Comparison of ENCODE assay signal across 27 cellular contexts in genomic region chr13:66117573-66117972, GRCh38.
"Had no signal": no experiment of that assay in that cellular context is flagged by ENCODE, and none has a peak within 500 bp of the region (broad histone marks: within the 10 kb centered on the region; RNA-seq: fewer than 3 reads in every experiment).

No MANE protein-coding gene starts in this region.

- H3K9me3 ChIP-seq: ascending aorta, breast epithelium had no signal

- ATAC-seq: activated CD4-positive, alpha-beta T cell treated with anti-CD3 and anti-CD28 coated beads for 36 hours; activated CD8-positive, alpha-beta memory T cell treated with anti-CD3 and anti-CD28 coated beads, Interleukin-2, amount 10 ng/mL, durations not matched to agents 7 days and 5 days; activated CD8-positive, alpha-beta T cell treated with anti-CD3 and anti-CD28 coated beads, Interleukin-2, amount 10 ng/mL, durations not matched to agents 7 days and 5 days; activated naive CD4-positive, alpha-beta T cell treated with anti-CD3 and anti-CD28 coated beads, Interleukin-2, amount 50 U/mL, for 72 hours; esophagus mucosa; T-helper 17 cell had no signal

- DNase-seq: activated CD4-positive, alpha-beta memory T cell treated with anti-CD3 and anti-CD28 coated beads for 36 hours; activated CD4-positive, alpha-beta T cell treated with anti-CD3 and anti-CD28 coated beads for 36 hours; activated CD4-positive, alpha-beta T cell treated with anti-CD3 and anti-CD28 coated beads, Interleukin-2, amount 10 ng/mL, durations not matched to agents 24 days and 14 days; activated CD4-positive, CD25-positive, alpha-beta regulatory T cell; activated CD4-positive, CD25-positive, alpha-beta regulatory T cell treated with anti-CD3 and anti-CD28 coated beads, Interleukin-2, amount 50 U/mL, for 72 hours; activated CD8-positive, alpha-beta memory T cell treated with anti-CD3 and anti-CD28 coated beads, Interleukin-2, amount 10 ng/mL, durations not matched to agents 7 days and 5 days; activated CD8-positive, alpha-beta memory T cell treated with anti-CD3 and anti-CD28 coated beads, Interleukin-2, amount 50 U/mL, for 4 hours; activated CD8-positive, alpha-beta T cell treated with anti-CD3 and anti-CD28 coated beads, Interleukin-2, amount 10 ng/mL, durations not matched to agents 7 days and 5 days; activated gamma-delta T cell; activated naive CD4-positive, alpha-beta T cell; activated naive CD4-positive, alpha-beta T cell treated with anti-CD3 and anti-CD28 coated beads, Interleukin-2, amount 10 ng/mL, durations not matched to agents 7 days and 5 days; activated naive CD8-positive, alpha-beta T cell treated with anti-CD3 and anti-CD28 coated beads, Interleukin-2, amount 10 ng/mL, durations not matched to agents 7 days and 5 days; activated T-cell treated with anti-CD3 and anti-CD28 coated beads, Interleukin-2, amount 50 U/mL, for 1 hour; activated T-cell treated with anti-CD3 and anti-CD28 coated beads, Interleukin-2, amount 50 U/mL, for 48 hours; dorsolateral prefrontal cortex; effector memory CD4-positive, alpha-beta T cell; endodermal cell; foreskin fibroblast; head of caudate nucleus; T-helper 17 cell; T1000 had no signal

- H3K27ac ChIP-seq: ascending aorta, breast epithelium, cardiac muscle cell, coronary artery, dorsolateral prefrontal cortex had no signal

- H3K27me3 ChIP-seq: ascending aorta, breast epithelium, cardiac muscle cell, dorsolateral prefrontal cortex had no signal

- H3K4me3 ChIP-seq: ascending aorta, breast epithelium, cardiac muscle cell, coronary artery, dorsolateral prefrontal cortex had no signal

- H3K4me1 ChIP-seq: ascending aorta, breast epithelium had no signal

- H3K36me3 ChIP-seq: ascending aorta, breast epithelium, cardiac muscle cell had no signal
